14 cellular contexts compared by ENCODE assay signal in genomic region chr11:9740202-9740881, GRCh38.
DNase-seq lines count a peak whose midpoint lies in the region; ATAC-seq and TF ChIP-seq lines count a peak whose summit lies in the region.
"Had no signal": no experiment of that assay in that cellular context is flagged by ENCODE, and none has a peak within 500 bp of the region (broad histone marks: within the 10 kb centered on the region; RNA-seq: fewer than 3 reads in every experiment).

No MANE protein-coding gene starts in this region.

- CTCF ChIA-PET in A673 (lab: Charles Lee): no interaction called here

- POLR2A ChIA-PET in A673 (lab: Charles Lee; ENCODE audit: low non-redundant PET): no interaction called here

- peaks cover 9% of the 10 kb centered on the region for H3K79me1 ChIP-seq in trophoblast cell (ENCODE audit: low read length)

- H3K27ac ChIP-seq in DOHH2 (ENCODE audit: low read depth, low read length) (peak overlapping the region; percentile 85), KOPT-K1 (ENCODE audit: low read depth, low read length, poor library complexity, severe bottlenecking) (peak overlapping the region; percentile 59), dorsolateral prefrontal cortex (peak overlapping the region in 47 of 59 donors; percentile 1 to 77 (median 51)), trophoblast cell (ENCODE audit: low read depth, low read length) (peak overlapping the region; percentile 88), A673 (ENCODE audit: low read depth, low read length, poor library complexity, severe bottlenecking) (no peak overlapping the region)

- H4K8ac ChIP-seq in trophoblast cell (ENCODE audit: low read depth, low read length): peak overlapping the region; percentile 5

- H4K12ac ChIP-seq in trophoblast cell (ENCODE audit: low read depth, low read length): no peak overlapping the region

- BruUV-seq in A673 (replicated peaks; lab: Mats Ljungman, UMichigan): no TSS peak

- H3K4me3 ChIP-seq in DOHH2 (ENCODE audit: low read length): peak overlapping the region; percentile 14; the same call in 1 of the 2 replicates
- H3K4me3 ChIP-seq in dorsolateral prefrontal cortex: no peak overlapping the region
- H3K4me3 ChIP-seq in trophoblast cell (ENCODE audit: low read depth, low read length): no peak overlapping the region
- H3K4me3 ChIP-seq in A673 (ENCODE audit: low read depth, low read length, poor library complexity, severe bottlenecking): no peak overlapping the region

- WGBS in trophoblast cell (ENCODE audit: extremely low coverage, insufficient coverage, insufficient read length): no CpG with 5 or more reads among the region's 12 CpGs

- peaks cover 87% of the 10 kb centered on the region for H3F3A ChIP-seq in DOHH2 (ENCODE audit: control insufficient read depth, insufficient read depth)

- no peak overlapping the region for H2BK12ac ChIP-seq in trophoblast cell (ENCODE audit: low read length)

- H2BK5ac ChIP-seq in trophoblast cell (ENCODE audit: low read depth, low read length, poor library complexity): peak overlapping the region; percentile 50

- H4K20me1 ChIP-seq in DOHH2 (ENCODE audit: control insufficient read depth, insufficient read depth, low read depth, low read length): peaks cover 2% of the 10 kb centered on the region; the same call in 1 of the 2 replicates

- DNase-seq in dorsolateral prefrontal cortex: no peak
- DNase-seq in trophoblast cell: peak; percentile 93 to 98
- DNase-seq in CD1c-positive myeloid dendritic cell (ENCODE audit: extremely low spot score): no peak
- DNase-seq in A673 (ENCODE audit: low spot score): no peak
- DNase-seq: activated T-cell treated with anti-CD3 and anti-CD28 coated beads, Interleukin-2, amount 50 U/mL, for 4 hours; amniotic stem cell; CD4-positive, alpha-beta memory T cell; MM.1S; NCI-H2029 treated with DMSO at 0.1 percent for 48 hours; NCI-H748 treated with DMSO at 0.1 percent for 48 hours had no signal

- intact Hi-C loops in dorsolateral prefrontal cortex (cut with DNase I) (loop anchor here in 1 of 2 donors (10.0 kb wide), 3 partner anchors 46 to 206 kb away; partner anchors contain the start of gene SWAP70), A673 (cut with micrococcal nuclease; ENCODE audit: unreplicated experiment) (loop anchor here (10.0 kb wide), 1 partner anchor 206 kb away; no protein-coding TSS in a partner anchor)

- H3K4ac ChIP-seq in trophoblast cell (ENCODE audit: low read depth, low read length): no peak overlapping the region

- H3K27me3 ChIP-seq in DOHH2 (ENCODE audit: control insufficient read depth, low read length) (no peaks in the 10 kb centered on the region), dorsolateral prefrontal cortex (no peaks in the 10 kb centered on the region), trophoblast cell (ENCODE audit: insufficient read depth, low read length) (no peaks in the 10 kb centered on the region), A673 (replicated peaks; ENCODE audit: insufficient read depth, low read depth, low read length, poor library complexity) (no peaks in the 10 kb centered on the region)

- ATAC-seq in GM18868 (IDR thresholded peaks at IDR 0.05; ENCODE audit: unreplicated experiment): no peak
- no peak for ATAC-seq in HG03175 (IDR thresholded peaks at IDR 0.05; ENCODE audit: unreplicated experiment)
- ATAC-seq: activated T-cell treated with anti-CD3 and anti-CD28 coated beads, Interleukin-2, amount 50 U/mL, for 4 hours had no signal

- no peak overlapping the region for H3K18ac ChIP-seq in trophoblast cell (ENCODE audit: low read length)

- TF ChIP-seq CTCF in DOHH2 (IDR thresholded peaks at IDR 0.05; ENCODE audit: low read depth, low read length, poor library complexity, severe bottlenecking) (no peak), dorsolateral prefrontal cortex (IDR thresholded peaks at IDR 0.05 in 54 of 56, conservative IDR thresholded peaks at IDR 0.05 in 2 of 56; ENCODE audit: low read depth in 1 of 56, partially characterized antibody in 56 of 56) (no peak), A673 (conservative IDR thresholded peaks at IDR 0.05; ENCODE audit: low read depth, low read length) (no peak)

- peak overlapping the region; percentile 12 for H2BK120ac ChIP-seq in trophoblast cell (ENCODE audit: insufficient read depth, low read length, poor library complexity)

- peak overlapping the region; percentile 6 for H3K14ac ChIP-seq in trophoblast cell (ENCODE audit: low read length)

- H3K9ac ChIP-seq in trophoblast cell (ENCODE audit: low read length): peak overlapping the region; percentile 18

- H3K9me3 ChIP-seq in DOHH2 (ENCODE audit: control insufficient read depth, insufficient read depth, low read length) (no peaks in the 10 kb centered on the region), KOPT-K1 (ENCODE audit: insufficient read depth, low read length, poor library complexity, severe bottlenecking) (peaks cover 10% of the 10 kb centered on the region), trophoblast cell (ENCODE audit: insufficient read depth, low read depth, low read length) (no peaks in the 10 kb centered on the region), A673 (ENCODE audit: low read depth, low read length, poor library complexity, severe bottlenecking) (peaks cover 5% of the 10 kb centered on the region)

- peak overlapping the region; percentile 57 for H3K4me2 ChIP-seq in DOHH2 (ENCODE audit: low read length)
- H3K4me2 ChIP-seq in trophoblast cell (ENCODE audit: low read length): peak overlapping the region; percentile 37

- H3K23ac ChIP-seq in trophoblast cell (ENCODE audit: low read length): no peak overlapping the region

- peaks cover 89% of the 10 kb centered on the region for H3K4me1 ChIP-seq in DOHH2 (ENCODE audit: control insufficient read depth, low read length)
- H3K4me1 ChIP-seq in trophoblast cell (ENCODE audit: control insufficient read depth in 1 of 2, insufficient read depth in 2 of 2, low read length in 2 of 2): peaks cover 13 to 17% of the 10 kb centered on the region in 2 experiments
- no peaks in the 10 kb centered on the region for H3K4me1 ChIP-seq in A673 (ENCODE audit: insufficient read depth, low read length, poor library complexity, severe bottlenecking)

- no peaks in the 10 kb centered on the region for H3K9me2 ChIP-seq in DOHH2 (replicated peaks; ENCODE audit: control insufficient read depth, low read length)

- peaks cover 85% of the 10 kb centered on the region for H3K36me3 ChIP-seq in DOHH2 (ENCODE audit: control insufficient read depth, low read length)
- H3K36me3 ChIP-seq in KOPT-K1 (ENCODE audit: insufficient read depth, low read length): peaks cover 27% of the 10 kb centered on the region
- peaks cover 6 to 14% of the 10 kb centered on the region in 2 experiments for H3K36me3 ChIP-seq in trophoblast cell (ENCODE audit: control insufficient read depth in 1 of 2, insufficient read depth in 2 of 2, low read length in 2 of 2)
- peaks cover 10% of the 10 kb centered on the region for H3K36me3 ChIP-seq in A673 (ENCODE audit: insufficient read depth, low read length, poor library complexity, severe bottlenecking)

- peak overlapping the region; percentile 22 for H4K91ac ChIP-seq in trophoblast cell (ENCODE audit: low read depth, low read length)

- H2AFZ ChIP-seq in trophoblast cell (ENCODE audit: insufficient read depth, low read length, poor library complexity): no peak overlapping the region

- H2AK5ac ChIP-seq in trophoblast cell (ENCODE audit: low read length): no peak overlapping the region

- H3K79me2 ChIP-seq in DOHH2 (ENCODE audit: control insufficient read depth, low read length): peaks cover 67% of the 10 kb centered on the region
- no peaks in the 10 kb centered on the region for H3K79me2 ChIP-seq in trophoblast cell (ENCODE audit: control insufficient read depth, insufficient read depth, low read length, poor library complexity)

Comparison
In these comparisons a context has a peak if more than half of its experiments do, and no peak if none do; other contexts are left out.
1. DNase-seq: peak in trophoblast cell (2 of 2); none in dorsolateral prefrontal cortex (0 of 10), CD1c-positive myeloid dendritic cell (single experiment) and A673 (single experiment).